Comparison of ENCODE assay signal across 3 cellular contexts in the genomic region with DNA sequence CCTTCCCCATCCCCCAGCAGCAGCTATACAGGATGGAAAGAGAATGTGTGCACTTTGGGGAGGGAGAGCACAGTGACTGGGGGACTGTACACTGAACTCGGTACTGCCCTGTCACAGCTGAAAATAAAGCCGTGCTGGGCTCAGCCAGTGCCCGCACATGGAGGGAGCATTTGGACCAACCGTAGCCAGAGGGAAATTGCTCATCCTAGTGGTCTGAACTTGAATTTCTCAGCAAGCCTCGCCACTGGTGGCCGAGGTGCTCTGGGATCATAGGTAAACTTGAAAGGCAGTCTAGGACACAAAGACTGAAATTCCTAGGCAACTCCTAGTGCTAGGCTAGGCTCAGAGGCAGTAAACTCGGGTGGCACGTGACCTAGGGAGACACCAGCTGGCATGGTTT.
TF ChIP-seq lines count a peak whose summit lies in the region.

No MANE protein-coding gene starts in this region.

TF ChIP-seq in GM23338, 12 proteins besides CTCF, POLR2A, EP300 and RAD21:
- TF ChIP-seq CREB1 (CRISPR knock-in tag; IDR thresholded peaks at IDR 0.05; ENCODE audit: low read depth) (no peak), STAT1 (IDR thresholded peaks at IDR 0.05; ENCODE audit: unreplicated experiment) (no peak), ZNF462 (CRISPR knock-in tag; IDR thresholded peaks at IDR 0.05) (no peak), ZNF114 (CRISPR knock-in tag; IDR thresholded peaks at IDR 0.05) (no peak), JUNB (IDR thresholded peaks at IDR 0.05; ENCODE audit: unreplicated experiment) (no peak), NANOG (IDR thresholded peaks at IDR 0.05; ENCODE audit: borderline replicate concordance) (no peak)

TF ChIP-seq in HCT116, 20 proteins besides CTCF, POLR2A, EP300 and RAD21:
- TF ChIP-seq ZBTB33 (IDR thresholded peaks at IDR 0.05; ENCODE audit: extremely low read depth, insufficient replicate concordance, low read length) (no peak), CBX3 (IDR thresholded peaks at IDR 0.05; ENCODE audit: low read depth) (no peak), SIN3A (IDR thresholded peaks at IDR 0.05; ENCODE audit: low read depth) (no peak), SRF (IDR thresholded peaks at IDR 0.05; ENCODE audit: low read depth) (no peak), EGR1 (IDR thresholded peaks at IDR 0.05; ENCODE audit: low read depth) (no peak), EZH2phosphoT487 (IDR thresholded peaks at IDR 0.05; ENCODE audit: borderline replicate concordance) (no peak), JUND (IDR thresholded peaks at IDR 0.05) (no peak), CEBPB (IDR thresholded peaks at IDR 0.05; ENCODE audit: low read depth) (no peak), SP1 (IDR thresholded peaks at IDR 0.05; ENCODE audit: low read depth) (no peak), ZFX (IDR thresholded peaks at IDR 0.05) (no peak), ELF1 (IDR thresholded peaks at IDR 0.05; ENCODE audit: borderline replicate concordance, low read depth) (no peak), YY1 (IDR thresholded peaks at IDR 0.05; ENCODE audit: extremely low read depth, insufficient replicate concordance, low read depth, low read length) (no peak), POLR2AphosphoS5 (IDR thresholded peaks at IDR 0.05; ENCODE audit: low read depth, low read length) (no peak), EZH2 (IDR thresholded peaks at IDR 0.05) (no peak), FOSL1 (IDR thresholded peaks at IDR 0.05; ENCODE audit: low read depth) (no peak), ZNF274 (IDR thresholded peaks at IDR 0.05; ENCODE audit: low read depth, low read length) (no peak), MAX (IDR thresholded peaks at IDR 0.05) (no peak), TCF7L2 (IDR thresholded peaks at IDR 0.05; ENCODE audit: borderline replicate concordance, extremely low read depth, insufficient read depth, insufficient read length) (no peak)
- TF ChIP-seq, protein P1, sequence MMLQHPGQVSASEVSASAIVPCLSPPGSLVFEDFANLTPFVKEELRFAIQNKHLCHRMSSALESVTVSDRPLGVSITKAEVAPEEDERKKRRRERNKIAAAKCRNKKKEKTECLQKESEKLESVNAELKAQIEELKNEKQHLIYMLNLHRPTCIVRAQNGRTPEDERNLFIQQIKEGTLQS (IDR thresholded peaks at IDR 0.05): no peak
- TF ChIP-seq, protein P2, sequence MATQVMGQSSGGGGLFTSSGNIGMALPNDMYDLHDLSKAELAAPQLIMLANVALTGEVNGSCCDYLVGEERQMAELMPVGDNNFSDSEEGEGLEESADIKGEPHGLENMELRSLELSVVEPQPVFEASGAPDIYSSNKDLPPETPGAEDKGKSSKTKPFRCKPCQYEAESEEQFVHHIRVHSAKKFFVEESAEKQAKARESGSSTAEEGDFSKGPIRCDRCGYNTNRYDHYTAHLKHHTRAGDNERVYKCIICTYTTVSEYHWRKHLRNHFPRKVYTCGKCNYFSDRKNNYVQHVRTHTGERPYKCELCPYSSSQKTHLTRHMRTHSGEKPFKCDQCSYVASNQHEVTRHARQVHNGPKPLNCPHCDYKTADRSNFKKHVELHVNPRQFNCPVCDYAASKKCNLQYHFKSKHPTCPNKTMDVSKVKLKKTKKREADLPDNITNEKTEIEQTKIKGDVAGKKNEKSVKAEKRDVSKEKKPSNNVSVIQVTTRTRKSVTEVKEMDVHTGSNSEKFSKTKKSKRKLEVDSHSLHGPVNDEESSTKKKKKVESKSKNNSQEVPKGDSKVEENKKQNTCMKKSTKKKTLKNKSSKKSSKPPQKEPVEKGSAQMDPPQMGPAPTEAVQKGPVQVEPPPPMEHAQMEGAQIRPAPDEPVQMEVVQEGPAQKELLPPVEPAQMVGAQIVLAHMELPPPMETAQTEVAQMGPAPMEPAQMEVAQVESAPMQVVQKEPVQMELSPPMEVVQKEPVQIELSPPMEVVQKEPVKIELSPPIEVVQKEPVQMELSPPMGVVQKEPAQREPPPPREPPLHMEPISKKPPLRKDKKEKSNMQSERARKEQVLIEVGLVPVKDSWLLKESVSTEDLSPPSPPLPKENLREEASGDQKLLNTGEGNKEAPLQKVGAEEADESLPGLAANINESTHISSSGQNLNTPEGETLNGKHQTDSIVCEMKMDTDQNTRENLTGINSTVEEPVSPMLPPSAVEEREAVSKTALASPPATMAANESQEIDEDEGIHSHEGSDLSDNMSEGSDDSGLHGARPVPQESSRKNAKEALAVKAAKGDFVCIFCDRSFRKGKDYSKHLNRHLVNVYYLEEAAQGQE (IDR thresholded peaks at IDR 0.05; ENCODE audit: low read depth): no peak

TF ChIP-seq in H1, 55 proteins besides CTCF, POLR2A, EP300 and RAD21:
- no peak for TF ChIP-seq CHD7 (IDR thresholded peaks at IDR 0.05; ENCODE audit: insufficient replicate concordance, low read length)
- TF ChIP-seq HDAC2 (IDR thresholded peaks at IDR 0.05; ENCODE audit: borderline replicate concordance in 1 of 2, low read depth in 2 of 2, low read length in 2 of 2): no peak
- TF ChIP-seq CREB1 (IDR thresholded peaks at IDR 0.05): no peak
- TF ChIP-seq EGR1 (IDR thresholded peaks at IDR 0.05; ENCODE audit: borderline replicate concordance, low read depth, low read length): no peak
- TF ChIP-seq SP4 (IDR thresholded peaks at IDR 0.05; ENCODE audit: low read length): no peak
- TF ChIP-seq SAP30 (IDR thresholded peaks at IDR 0.05; ENCODE audit: insufficient read depth, insufficient replicate concordance, low read length): no peak
- no peak for TF ChIP-seq ZNF274 (IDR thresholded peaks at IDR 0.05; ENCODE audit: borderline replicate concordance, extremely low read depth, low read length)
- no peak for TF ChIP-seq TEAD4 (IDR thresholded peaks at IDR 0.05; ENCODE audit: low read depth, low read length)
- no peak for TF ChIP-seq CBX8 (IDR thresholded peaks at IDR 0.05; ENCODE audit: borderline replicate concordance, low read depth, low read length)
- no peak for TF ChIP-seq BACH1 (IDR thresholded peaks at IDR 0.05; ENCODE audit: low read length)
- no peak for TF ChIP-seq KDM5A (IDR thresholded peaks at IDR 0.05; ENCODE audit: low read length)
- TF ChIP-seq CHD2 (IDR thresholded peaks at IDR 0.05; ENCODE audit: low read length): no peak
- TF ChIP-seq CHD1 (IDR thresholded peaks at IDR 0.05; ENCODE audit: low read depth, low read length): no peak
- no peak for TF ChIP-seq SIRT6 (IDR thresholded peaks at IDR 0.05; ENCODE audit: low read length)
- TF ChIP-seq NRF1 (IDR thresholded peaks at IDR 0.05; ENCODE audit: low read depth, low read length): no peak
